8 cellular contexts compared by ENCODE assay signal in genomic region chr7:74788369-74789150, GRCh38. TPM values are rescaled to one million over a fixed set of nuclear protein-coding genes. Genes with fewer than 3 reads are reported as not detected.
DNase-seq lines count a peak whose midpoint lies in the region; FAIRE-seq and TF ChIP-seq lines count a peak whose summit lies in the region.
"Not testable (repeated sequence)": the region's sequence is repeated elsewhere in the genome, so short reads cannot be mapped to it uniquely, and the experiment has no call there.

No MANE protein-coding gene starts in this region.

- POLR2A ChIA-PET in H1 (lab: Charles Lee; ENCODE audit: partially characterized antibody): not testable (repeated sequence)

- not testable (repeated sequence) for TF ChIP-seq EP300 in H1 (IDR thresholded peaks at IDR 0.05; ENCODE audit: borderline replicate concordance in 1 of 2, low read depth in 2 of 2, low read length in 2 of 2)

- not testable (repeated sequence) for H3K4ac ChIP-seq in H1 (replicated peaks; ENCODE audit: insufficient read length, low read depth, low read length)

- DNase-seq in DMS153 (lab: John Stamatoyannopoulos, UW) (peak; percentile 66), LHCN-M2 (ENCODE audit: low read depth) (peak; percentile 74), H1 (ENCODE audit: low read depth in 1 of 2, low spot score in 2 of 2) (peak; percentile 75 to 100), midbrain (lab: John Stamatoyannopoulos, UW) (peak; percentile 91)
- not testable (repeated sequence) for DNase-seq in H54 (ENCODE audit: insufficient read length, low spot score)
- peak; percentile 95 for DNase-seq in activated CD8-positive, alpha-beta memory T cell treated with anti-CD3 and anti-CD28 coated beads, Interleukin-2, amount 50 U/mL, for 4 hours
- DNase-seq in stimulated activated CD8-positive, alpha-beta memory T cell treated with anti-CD3 and anti-CD28 coated beads, Interleukin-12 subunit alpha, Interleukin-12 subunit beta, amount 100 ng/mL, for 4 hours (ENCODE audit: low read depth): peak; percentile 92

- TF ChIP-seq CTCF in OCI-LY3 (IDR thresholded peaks at IDR 0.05; ENCODE audit: low read depth, low read length); H1 (IDR thresholded peaks at IDR 0.05; ENCODE audit: control extremely low read depth in 1 of 3, insufficient read depth in 1 of 3, low read depth in 1 of 3, low read length in 3 of 3): not testable (repeated sequence)

- H2BK5ac ChIP-seq in H1 (ENCODE audit: low read depth, low read length): not testable (repeated sequence)

- peak; percentile 44; the same call in 1 of the 2 replicates for TF ChIP-seq POLR2A in H54 (IDR thresholded peaks at IDR 0.05; ENCODE audit: low read depth, low read length)
- not testable (repeated sequence) for TF ChIP-seq POLR2A in H1 (IDR thresholded peaks at IDR 0.05; ENCODE audit: control extremely low read depth in 1 of 2, low read depth in 2 of 2, low read length in 2 of 2)

- H3K27ac ChIP-seq in OCI-LY3 (ENCODE audit: low read length); H1 (ENCODE audit: low read depth, low read length): not testable (repeated sequence)

- H4K5ac ChIP-seq in H1 (ENCODE audit: insufficient read length, low read depth, low read length): not testable (repeated sequence)

- H3K27me3 ChIP-seq in OCI-LY3 (ENCODE audit: low read depth, low read length); H1 (replicated peaks in 1 of 4; ENCODE audit: control insufficient read depth in 3 of 4, extremely low read depth in 1 of 4, insufficient read depth in 3 of 4, low read length in 3 of 4): not testable (repeated sequence)

- not testable (repeated sequence) for FAIRE-seq in H54 (lab: Jason Lieb, UNC); H1 (lab: Jason Lieb, UNC)

- not testable (repeated sequence) for H3K9me3 ChIP-seq in OCI-LY3 (ENCODE audit: insufficient read depth, low read length); H1 (ENCODE audit: insufficient read depth in 2 of 2, low read depth in 1 of 2, low read length in 1 of 2)

- peak overlapping the region; percentile 40; the same call in 1 of the 2 replicates for H3K4me3 ChIP-seq in OCI-LY3 (ENCODE audit: low read length)
- H3K4me3 ChIP-seq in H1 (ENCODE audit: extremely low read depth in 1 of 4, insufficient read depth in 2 of 4, low read depth in 3 of 4, low read length in 4 of 4): not testable (repeated sequence)

- H4K8ac ChIP-seq in H1 (ENCODE audit: extremely low read depth, insufficient read depth, low read length): not testable (repeated sequence)

- H4K91ac ChIP-seq in H1 (replicated peaks; ENCODE audit: insufficient read length, low read length): not testable (repeated sequence)

- H2BK15ac ChIP-seq in H1 (ENCODE audit: low read length): not testable (repeated sequence)

- not testable (repeated sequence) for H2BK20ac ChIP-seq in H1 (ENCODE audit: low read length)

- not testable (repeated sequence) for H2AK5ac ChIP-seq in H1 (ENCODE audit: low read depth, low read length)

- not testable (repeated sequence) for H2BK120ac ChIP-seq in H1 (replicated peaks; ENCODE audit: low read depth, low read length)

- not testable (repeated sequence) for H2BK12ac ChIP-seq in H1 (ENCODE audit: low read depth, low read length)

- not testable (repeated sequence) for H3K4me2 ChIP-seq in OCI-LY3 (ENCODE audit: low read length); H1 (ENCODE audit: insufficient read depth in 1 of 2, low read depth in 2 of 2, low read length in 2 of 2)

- WGBS in H1 (ENCODE audit: extremely low coverage in 1 of 2, insufficient coverage in 1 of 2, insufficient read length in 1 of 2, insufficient replicate concordance in 2 of 2, low coverage in 1 of 2, low lambda C conversion rate in 2 of 2, missing lambda C conversion rate in 1 of 2), 2 experiments: no CpG with 5 or more reads among the region's 82 CpGs

- H3K14ac ChIP-seq in H1 (ENCODE audit: insufficient read length): not testable (repeated sequence)

- H3K23me2 ChIP-seq in H1 (ENCODE audit: low read depth, low read length): not testable (repeated sequence)

- not testable (repeated sequence) for H4K20me1 ChIP-seq in OCI-LY3 (ENCODE audit: insufficient read depth, low read length); H1 (replicated peaks in 1 of 2; ENCODE audit: control insufficient read depth in 1 of 2, insufficient read depth in 2 of 2, low read length in 2 of 2)

- H3K79me2 ChIP-seq in OCI-LY3 (ENCODE audit: low read length); H1 (ENCODE audit: control insufficient read depth in 1 of 2, insufficient read depth in 2 of 2, low read length in 2 of 2): not testable (repeated sequence)

- H3K79me1 ChIP-seq in H1 (ENCODE audit: low read depth, low read length): not testable (repeated sequence)

- H3K4me1 ChIP-seq in OCI-LY3 (ENCODE audit: low read length); H1 (replicated peaks in 1 of 4; ENCODE audit: control insufficient read depth in 3 of 4, insufficient read depth in 4 of 4, low read length in 3 of 4): not testable (repeated sequence)

- not testable (repeated sequence) for TF ChIP-seq RAD21 in H1 (IDR thresholded peaks at IDR 0.05 in 1 of 2, conservative IDR thresholded peaks at IDR 0.05 in 1 of 2; ENCODE audit: low read depth in 2 of 2, low read length in 2 of 2)

- not testable (repeated sequence) for H3K56ac ChIP-seq in H1 (replicated peaks; ENCODE audit: insufficient read length, low read depth, low read length)

- CTCF ChIA-PET in H1 (lab: Charles Lee; ENCODE audit: partially characterized antibody): not testable (repeated sequence)

- H2AFZ ChIP-seq in OCI-LY3 (ENCODE audit: low read depth, low read length); H1 (ENCODE audit: low read length): not testable (repeated sequence)

- not testable (repeated sequence) for H3K9ac ChIP-seq in OCI-LY3 (ENCODE audit: low read length); H1 (replicated peaks in 1 of 4; ENCODE audit: extremely low read depth in 1 of 4, low read depth in 3 of 4, low read length in 3 of 4)

- not testable (repeated sequence) for H3K18ac ChIP-seq in H1 (ENCODE audit: extremely low read depth, low read length)

- H3K36me3 ChIP-seq in OCI-LY3 (replicated peaks; ENCODE audit: low read depth, low read length); H1 (ENCODE audit: control insufficient read depth in 2 of 4, insufficient read depth in 4 of 4, low read length in 3 of 4): not testable (repeated sequence)

- H3K23ac ChIP-seq in H1 (ENCODE audit: insufficient read length): not testable (repeated sequence)

RNA-seq across cellular contexts. Expression of gene NCF1, which starts 14.7 kb away (rescaled TPM):
- total RNA-seq in LHCN-M2 (2014; rRNA removed): not detected in 2 replicates
- not detected for polyA plus RNA-seq in LHCN-M2 (2012)
- total RNA-seq in H1 (2021; fragmentation: NEBNext Ultra II Directional; extraction: Animal tissue kit (Norgen Biotek cat#: 25700)): 0.47 TPM in 1 of 2 replicates, not detected in the other
- 0.73 and 0.99 TPM in 2 replicates for polyA plus RNA-seq in H1 (2011; rRNA removed)
- 0.67 TPM for polyA plus RNA-seq in H1 (2011; cell fraction: cytosol; rRNA removed)
- polyA plus RNA-seq in H1 (2011; cell fraction: nucleus; rRNA removed): 0.48 TPM
- 0.28 to 0.46 TPM (median 0.38 TPM) in 3 of 4 replicates, not detected in the other for polyA plus RNA-seq in H1 (2012, experiment 1 of 2)
- 0.12 TPM for polyA plus RNA-seq in H1 (2012, experiment 2 of 2)
- polyA plus RNA-seq in H1 (2013, experiment 1 of 2): 0.26 TPM
- 0.28 TPM for polyA plus RNA-seq in H1 (2013, experiment 2 of 2)
- polyA minus RNA-seq in H1 (2011; rRNA and poly(A)+ RNA removed): not detected in 2 replicates
- not detected for polyA minus RNA-seq in H1 (2011; cell fraction: cytosol; rRNA and poly(A)+ RNA removed)
- polyA minus RNA-seq in H1 (2011; cell fraction: nucleus; rRNA and poly(A)+ RNA removed): not detected
